Comparison of ENCODE assay signal across 5 cellular contexts in genomic region chr2:54109848-54110247, GRCh38.
"Had no signal": no experiment of that assay in that cellular context is flagged by ENCODE, and none has a peak within 500 bp of the region (broad histone marks: within the 10 kb centered on the region; RNA-seq: fewer than 3 reads in every experiment).

No MANE protein-coding gene starts in this region.

- H3K27ac ChIP-seq: HL-60, KMS-11 had no signal

- FAIRE-seq: HTR-8/SVneo had no signal

- H3K9ac ChIP-seq: KMS-11 had no signal

- DNase-seq: KBM-7, KG1 had no signal

- H3K4me2 ChIP-seq: KMS-11 had no signal
